ENCODE assay signal across 8 cellular contexts in genomic region chr7:25861704-25862253, GRCh38.
DNase-seq lines count a peak whose midpoint lies in the region; ATAC-seq and TF ChIP-seq lines count a peak whose summit lies in the region.

No MANE protein-coding gene starts in this region.

- peaks cover 27% of the 10 kb centered on the region for H3K4me1 ChIP-seq in CD4-positive, alpha-beta memory T cell (ENCODE audit: insufficient read depth, low read length)
- peaks cover 64% of the 10 kb centered on the region for H3K4me1 ChIP-seq in HUES48 (ENCODE audit: control insufficient read depth, insufficient read depth, low read length)

- ATAC-seq in activated T-helper 17 cell treated with anti-CD3 and anti-CD28 coated beads, Interleukin-2, amount 50 U/mL, for 72 hours (replicated peaks) = no peak

- POLR2A ChIA-PET in CD4-positive, alpha-beta memory T cell (lab: Charles Lee; ENCODE audit: partially characterized antibody) = interaction anchor here (1.0 to 2.1 kb wide), 2 partner anchors 32 to 1311 kb away, joined by 5 to 6 read pairs; no protein-coding TSS in a partner anchor

- peaks cover 2 to 49% (median 32%) of the 10 kb centered on the region in 8 donors for H3K9me3 Mint-ChIP-seq in CD4-positive, alpha-beta memory T cell
- peaks cover 8% of the 10 kb centered on the region for H3K9me3 Mint-ChIP-seq in activated T-helper 17 cell treated with anti-CD3 and anti-CD28 coated beads, Interleukin-2, amount 50 U/mL, for 72 hours
- H3K9me3 Mint-ChIP-seq in mesothelial cell of epicardium = no peaks in the 10 kb centered on the region

- DNase-seq in CD4-positive, alpha-beta memory T cell = peak in 1 of 5 donors; percentile 35
- no peak for DNase-seq in mesothelial cell of epicardium (ENCODE audit: low spot score in 2 of 2, unreplicated experiment in 2 of 2)
- DNase-seq in COR-L47 (lab: John Stamatoyannopoulos, UW) = no peak
- DNase-seq in NCI-H187 treated with DMSO at 0.1 percent for 48 hours (lab: John Stamatoyannopoulos, UW) = no peak
- no peak for DNase-seq in NCI-H1436 (lab: John Stamatoyannopoulos, UW)
- no peak for DNase-seq in HT-29 (ENCODE audit: low spot score)

- H3K4me3 ChIP-seq in CD4-positive, alpha-beta memory T cell (ENCODE audit: low read length in 2 of 2) = no peak overlapping the region
- peak overlapping the region; percentile 43 for H3K4me3 ChIP-seq in HUES48 (ENCODE audit: low read depth, low read length)

- peaks cover 96% of the 10 kb centered on the region for H3K27me3 ChIP-seq in CD4-positive, alpha-beta memory T cell (ENCODE audit: insufficient read depth, low read length)
- peaks cover 55% of the 10 kb centered on the region for H3K27me3 ChIP-seq in HUES48 (ENCODE audit: control insufficient read depth, insufficient read depth, low read length)

- peaks cover 4 to 7% of the 10 kb centered on the region in 2 donors for H3K36me3 Mint-ChIP-seq in CD4-positive, alpha-beta memory T cell
- H3K36me3 Mint-ChIP-seq in activated T-helper 17 cell treated with anti-CD3 and anti-CD28 coated beads, Interleukin-2, amount 50 U/mL, for 72 hours (ENCODE audit: low read depth) = peaks cover 30% of the 10 kb centered on the region
- no peaks in the 10 kb centered on the region for H3K36me3 Mint-ChIP-seq in mesothelial cell of epicardium

- H3K27ac ChIP-seq in CD4-positive, alpha-beta memory T cell (ENCODE audit: low read depth, low read length) = no peak overlapping the region
- H3K27ac ChIP-seq in HUES48 (ENCODE audit: low read depth, low read length) = peak overlapping the region; percentile 56

- H3K27ac Mint-ChIP-seq in CD4-positive, alpha-beta memory T cell = peak overlapping the region in 4 of 7 donors; percentile 7 to 94 (median 88)
- peak overlapping the region; percentile 12 for H3K27ac Mint-ChIP-seq in activated T-helper 17 cell treated with anti-CD3 and anti-CD28 coated beads, Interleukin-2, amount 50 U/mL, for 72 hours
- peak overlapping the region; percentile 90 for H3K27ac Mint-ChIP-seq in mesothelial cell of epicardium

- peak overlapping the region; percentile 46 to 84 (median 66) for H3K4me3 Mint-ChIP-seq in CD4-positive, alpha-beta memory T cell
- H3K4me3 Mint-ChIP-seq in activated T-helper 17 cell treated with anti-CD3 and anti-CD28 coated beads, Interleukin-2, amount 50 U/mL, for 72 hours = peak overlapping the region; percentile 67
- H3K4me3 Mint-ChIP-seq in mesothelial cell of epicardium = peak overlapping the region; percentile 53

- peaks cover 2 to 32% (median 14%) of the 10 kb centered on the region in 4 donors for H3K4me1 Mint-ChIP-seq in CD4-positive, alpha-beta memory T cell
- H3K4me1 Mint-ChIP-seq in activated T-helper 17 cell treated with anti-CD3 and anti-CD28 coated beads, Interleukin-2, amount 50 U/mL, for 72 hours = peaks cover 4% of the 10 kb centered on the region
- H3K4me1 Mint-ChIP-seq in mesothelial cell of epicardium = peaks cover 27% of the 10 kb centered on the region

- no peak for TF ChIP-seq CTCF in mesothelial cell of epicardium (IDR thresholded peaks at IDR 0.05; ENCODE audit: unreplicated experiment)

- H3K36me3 ChIP-seq in CD4-positive, alpha-beta memory T cell (ENCODE audit: insufficient read depth, low read length) = no peaks in the 10 kb centered on the region
- no peaks in the 10 kb centered on the region for H3K36me3 ChIP-seq in HUES48 (ENCODE audit: control insufficient read depth, insufficient read depth, low read length)

- H3K27me3 Mint-ChIP-seq in CD4-positive, alpha-beta memory T cell = peaks cover 50 to 52% of the 10 kb centered on the region in 2 donors
- H3K27me3 Mint-ChIP-seq in activated T-helper 17 cell treated with anti-CD3 and anti-CD28 coated beads, Interleukin-2, amount 50 U/mL, for 72 hours = peaks cover 57% of the 10 kb centered on the region
- peaks cover 32% of the 10 kb centered on the region for H3K27me3 Mint-ChIP-seq in mesothelial cell of epicardium (ENCODE audit: low read depth)

- H3K9me3 ChIP-seq in CD4-positive, alpha-beta memory T cell (ENCODE audit: control insufficient read depth in 1 of 2, low read length in 2 of 2) = peaks cover 0 to 4% of the 10 kb centered on the region in 2 donors
- no peaks in the 10 kb centered on the region for H3K9me3 ChIP-seq in HUES48 (ENCODE audit: control insufficient read depth, insufficient read depth, low read length)

- CTCF ChIA-PET in CD4-positive, alpha-beta memory T cell (lab: Charles Lee; ENCODE audit: partially characterized antibody) = interaction anchor here (0.6 to 1.4 kb wide), 2 partner anchors 10 to 1304 kb away, joined by 3 to 4 read pairs; no protein-coding TSS in a partner anchor

- H3K9ac ChIP-seq in HUES48 (ENCODE audit: low read depth, low read length) = no peak overlapping the region

- intact Hi-C loops in CD4-positive, alpha-beta memory T cell (cut with micrococcal nuclease) = loop anchor here (5.0 kb wide), 1 partner anchor 1306 kb away; the partner anchor contains the start of gene HOXA9

Comparison
In these comparisons a context has a peak if more than half of its experiments do, and no peak if none do; other contexts are left out.
1. H3K27ac Mint-ChIP-seq: peak in every context shown above with its lines; median percentile 90 in mesothelial cell of epicardium; 88 in CD4-positive, alpha-beta memory T cell; 12 in activated T-helper 17 cell treated with anti-CD3 and anti-CD28 coated beads, Interleukin-2, amount 50 U/mL, for 72 hours.